17 cellular contexts compared by ENCODE assay signal in genomic region chrX:630007-630921, GRCh38. TPM values are rescaled to one million over a fixed set of nuclear protein-coding genes. Genes with fewer than 3 reads are reported as not detected.
DNase-seq lines count a peak whose midpoint lies in the region; ATAC-seq and TF ChIP-seq lines count a peak whose summit lies in the region.
"Had no signal": no experiment of that assay in that cellular context is flagged by ENCODE, and none has a peak within 500 bp of the region (broad histone marks: within the 10 kb centered on the region; RNA-seq: fewer than 3 reads in every experiment).

SHOX (plus strand) TSS chrX:630791; CDS start chrX:630898, 107 bp downstream.

- no peak for TF ChIP-seq POLR2A in sigmoid colon (IDR thresholded peaks at IDR 0.05)

- TF ChIP-seq EP300 in sigmoid colon (IDR thresholded peaks at IDR 0.05): no peak

- H3K9ac ChIP-seq in iPS-15b (ENCODE audit: low read depth, low read length): no peak within 1 kb of the TSS

- H3K36me3 Mint-ChIP-seq in activated CD4-positive, alpha-beta T cell treated with anti-CD3 and anti-CD28 coated beads, Interleukin-2, amount 10 ng/mL, durations not matched to agents 7 days and 5 days (ENCODE audit: low read depth): no peaks in the 10 kb centered on the region
- H3K36me3 Mint-ChIP-seq in WTC11: peaks cover 17% of the 10 kb centered on the region

- H3K27ac Mint-ChIP-seq in activated CD4-positive, alpha-beta T cell treated with anti-CD3 and anti-CD28 coated beads, Interleukin-2, amount 10 ng/mL, durations not matched to agents 7 days and 5 days: peak within 1 kb of the TSS; percentile 50
- H3K27ac Mint-ChIP-seq in WTC11: no peak within 1 kb of the TSS
- H3K27ac Mint-ChIP-seq: CD4-positive, alpha-beta T cell had no signal

- 5 to 21% methylated on average over 93 of the region's 93 CpGs for WGBS in sigmoid colon, 2 donors

- no peak for TF ChIP-seq CTCF in WTC11 (IDR thresholded peaks at IDR 0.05)
- no peak for TF ChIP-seq CTCF in sigmoid colon (IDR thresholded peaks at IDR 0.05)

- CTCF ChIA-PET in activated CD4-positive, alpha-beta T cell treated with anti-CD3 and anti-CD28 coated beads, Interleukin-2, amount 10 ng/mL, durations not matched to agents 7 days and 5 days (lab: Charles Lee): no interaction called here
- CTCF ChIA-PET in WTC11 (lab: Charles Lee): no interaction called here

- H3K27me3 ChIP-seq in iPS-15b (ENCODE audit: control insufficient read depth, insufficient read depth, low read length) (peaks cover 95% of the 10 kb centered on the region), sigmoid colon (peaks cover 17 to 73% (median 61%) of the 10 kb centered on the region in 3 donors)

- H3K36me3 ChIP-seq in iPS-15b (ENCODE audit: control insufficient read depth, insufficient read depth, low read length): no peaks in the 10 kb centered on the region
- H3K36me3 ChIP-seq in sigmoid colon: no peaks in the 10 kb centered on the region

- H3K27ac ChIP-seq in sigmoid colon: no peak within 1 kb of the TSS
- H3K27ac ChIP-seq: PC-9, psoas muscle had no signal

- H3K4me3 ChIP-seq in iPS-15b (ENCODE audit: low read depth, low read length) (peak within 1 kb of the TSS; percentile 43), sigmoid colon (no peak within 1 kb of the TSS)
- H3K4me3 ChIP-seq: PC-9, psoas muscle had no signal

- DNase-seq in activated CD4-positive, alpha-beta T cell treated with anti-CD3 and anti-CD28 coated beads, Interleukin-2, amount 10 ng/mL, durations not matched to agents 7 days and 5 days: no peak
- DNase-seq in activated CD4-positive, alpha-beta T cell treated with anti-CD3 and anti-CD28 coated beads for 1 hour: no peak
- DNase-seq in WTC11 (ENCODE audit: low spot score) (peak; percentile 46), sigmoid colon (peak; percentile 43), H4 (ENCODE audit: low spot score) (no peak)
- DNase-seq: CD4-positive, alpha-beta T cell; PC-9; substantia nigra had no signal

- H3K4me3 Mint-ChIP-seq in activated CD4-positive, alpha-beta T cell treated with anti-CD3 and anti-CD28 coated beads, Interleukin-2, amount 10 ng/mL, durations not matched to agents 7 days and 5 days: peak within 1 kb of the TSS; percentile 38
- H3K4me3 Mint-ChIP-seq in WTC11: peak within 1 kb of the TSS; percentile 70
- H3K4me3 Mint-ChIP-seq: CD4-positive, alpha-beta T cell; central memory CD8-positive, alpha-beta T cell had no signal

- no peaks in the 10 kb centered on the region for H3K9me3 Mint-ChIP-seq in activated CD4-positive, alpha-beta T cell treated with anti-CD3 and anti-CD28 coated beads, Interleukin-2, amount 10 ng/mL, durations not matched to agents 7 days and 5 days
- H3K9me3 Mint-ChIP-seq in WTC11: no peaks in the 10 kb centered on the region
- H3K9me3 Mint-ChIP-seq: CD4-positive, alpha-beta T cell had no signal

- ATAC-seq in WTC11: peak; percentile 5; the same call in 1 of the 2 replicates
- no peak for ATAC-seq in HG02840 (IDR thresholded peaks at IDR 0.05; ENCODE audit: low FRiP score, unreplicated experiment)
- ATAC-seq in GM18502 (IDR thresholded peaks at IDR 0.05; ENCODE audit: poor library complexity, unreplicated experiment): no peak
- ATAC-seq: psoas muscle, SK-N-SH treated with all-trans-retinoic acid at 6 μM for 48 hours had no signal

- peaks cover 3% of the 10 kb centered on the region for H3K4me1 ChIP-seq in iPS-15b (ENCODE audit: control insufficient read depth, insufficient read depth, low read length)
- no peaks in the 10 kb centered on the region for H3K4me1 ChIP-seq in sigmoid colon
- H3K4me1 ChIP-seq: psoas muscle had no signal

- intact Hi-C loops in sigmoid colon (cut with DNase I): no loop called here

- peaks cover 71% of the 10 kb centered on the region for H3K27me3 Mint-ChIP-seq in activated CD4-positive, alpha-beta T cell treated with anti-CD3 and anti-CD28 coated beads, Interleukin-2, amount 10 ng/mL, durations not matched to agents 7 days and 5 days
- peaks cover 100% of the 10 kb centered on the region for H3K27me3 Mint-ChIP-seq in WTC11 (ENCODE audit: low read depth)

- no peaks in the 10 kb centered on the region for H3K9me3 ChIP-seq in iPS-15b (ENCODE audit: control insufficient read depth, insufficient read depth, low read length)
- H3K9me3 ChIP-seq in sigmoid colon: no peaks in the 10 kb centered on the region
- H3K9me3 ChIP-seq: psoas muscle had no signal

- POLR2A ChIA-PET in activated CD4-positive, alpha-beta T cell treated with anti-CD3 and anti-CD28 coated beads, Interleukin-2, amount 10 ng/mL, durations not matched to agents 7 days and 5 days (lab: Charles Lee): no interaction called here
- POLR2A ChIA-PET in WTC11 (lab: Charles Lee): no interaction called here

- H3K4me1 Mint-ChIP-seq in activated CD4-positive, alpha-beta T cell treated with anti-CD3 and anti-CD28 coated beads, Interleukin-2, amount 10 ng/mL, durations not matched to agents 7 days and 5 days: peaks cover 2% of the 10 kb centered on the region
- H3K4me1 Mint-ChIP-seq in WTC11: peaks cover 66% of the 10 kb centered on the region

TF ChIP-seq in WTC11, 78 proteins besides CTCF, POLR2A, EP300 and RAD21:
- TF ChIP-seq, protein P1, sequence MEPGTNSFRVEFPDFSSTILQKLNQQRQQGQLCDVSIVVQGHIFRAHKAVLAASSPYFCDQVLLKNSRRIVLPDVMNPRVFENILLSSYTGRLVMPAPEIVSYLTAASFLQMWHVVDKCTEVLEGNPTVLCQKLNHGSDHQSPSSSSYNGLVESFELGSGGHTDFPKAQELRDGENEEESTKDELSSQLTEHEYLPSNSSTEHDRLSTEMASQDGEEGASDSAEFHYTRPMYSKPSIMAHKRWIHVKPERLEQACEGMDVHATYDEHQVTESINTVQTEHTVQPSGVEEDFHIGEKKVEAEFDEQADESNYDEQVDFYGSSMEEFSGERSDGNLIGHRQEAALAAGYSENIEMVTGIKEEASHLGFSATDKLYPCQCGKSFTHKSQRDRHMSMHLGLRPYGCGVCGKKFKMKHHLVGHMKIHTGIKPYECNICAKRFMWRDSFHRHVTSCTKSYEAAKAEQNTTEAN (CRISPR knock-in tag; IDR thresholded peaks at IDR 0.05): no peak
- no peak for TF ChIP-seq SMAD4 (CRISPR knock-in tag; IDR thresholded peaks at IDR 0.05)
- TF ChIP-seq FOXP1 (CRISPR knock-in tag; IDR thresholded peaks at IDR 0.05; ENCODE audit: borderline replicate concordance): no peak
- no peak for TF ChIP-seq RELA (CRISPR knock-in tag; IDR thresholded peaks at IDR 0.05; ENCODE audit: borderline replicate concordance)
- no peak for TF ChIP-seq TCF7 (CRISPR knock-in tag; IDR thresholded peaks at IDR 0.05; ENCODE audit: low read depth)
- no peak for TF ChIP-seq RORB (CRISPR knock-in tag; IDR thresholded peaks at IDR 0.05)
- no peak for TF ChIP-seq JUN (CRISPR knock-in tag; IDR thresholded peaks at IDR 0.05)
- TF ChIP-seq, protein P2, sequence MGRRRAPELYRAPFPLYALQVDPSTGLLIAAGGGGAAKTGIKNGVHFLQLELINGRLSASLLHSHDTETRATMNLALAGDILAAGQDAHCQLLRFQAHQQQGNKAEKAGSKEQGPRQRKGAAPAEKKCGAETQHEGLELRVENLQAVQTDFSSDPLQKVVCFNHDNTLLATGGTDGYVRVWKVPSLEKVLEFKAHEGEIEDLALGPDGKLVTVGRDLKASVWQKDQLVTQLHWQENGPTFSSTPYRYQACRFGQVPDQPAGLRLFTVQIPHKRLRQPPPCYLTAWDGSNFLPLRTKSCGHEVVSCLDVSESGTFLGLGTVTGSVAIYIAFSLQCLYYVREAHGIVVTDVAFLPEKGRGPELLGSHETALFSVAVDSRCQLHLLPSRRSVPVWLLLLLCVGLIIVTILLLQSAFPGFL (CRISPR knock-in tag; IDR thresholded peaks at IDR 0.05; ENCODE audit: borderline replicate concordance): no peak
- TF ChIP-seq, protein P3, sequence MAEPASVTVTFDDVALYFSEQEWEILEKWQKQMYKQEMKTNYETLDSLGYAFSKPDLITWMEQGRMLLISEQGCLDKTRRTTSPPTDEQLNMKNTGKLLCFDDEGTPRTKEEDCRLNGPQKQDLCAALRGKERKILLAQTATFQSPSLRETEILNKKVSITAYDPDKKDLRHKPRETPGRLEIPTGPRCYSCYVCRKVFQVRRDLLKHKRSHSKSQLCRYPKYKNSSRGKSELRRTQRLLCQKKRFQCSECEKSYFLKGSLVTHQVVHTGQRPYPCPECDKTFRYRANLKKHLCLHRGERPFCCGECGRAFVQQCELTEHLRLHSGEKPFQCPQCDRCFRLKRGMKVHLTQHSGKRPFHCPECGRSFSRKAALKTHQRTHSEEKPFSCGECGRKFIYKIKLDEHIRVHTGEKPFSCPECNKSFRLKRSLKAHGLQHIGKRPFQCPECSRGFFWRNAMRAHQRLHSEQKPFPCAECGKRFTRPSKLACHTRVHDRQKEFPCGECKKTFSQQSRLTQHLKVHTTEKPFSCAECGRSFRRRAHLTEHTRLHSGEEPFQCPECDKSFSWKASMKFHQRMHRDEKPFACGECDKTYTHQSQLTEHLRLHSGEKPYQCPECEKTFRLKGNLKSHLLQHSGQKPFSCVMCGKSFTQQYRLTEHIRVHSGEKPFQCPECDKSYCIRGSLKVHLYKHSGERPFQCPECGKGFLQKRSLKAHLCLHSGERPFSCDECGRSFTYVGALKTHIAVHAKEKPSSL (CRISPR knock-in tag; conservative IDR thresholded peaks at IDR 0.05): no peak
- no peak for TF ChIP-seq GABPB1 (CRISPR knock-in tag; IDR thresholded peaks at IDR 0.05)

RNA-seq across cellular contexts. Expression of gene SHOX, which starts in this region (rescaled TPM):
- not detected for total RNA-seq in activated CD4-positive, alpha-beta T cell treated with anti-CD3 and anti-CD28 coated beads, Interleukin-2, amount 10 ng/mL, durations not matched to agents 7 days and 5 days
- total RNA-seq in WTC11 (2021): 0.09 to 0.14 TPM in 2 of 3 replicates, not detected in the other
- total RNA-seq in sigmoid colon: under 1 TPM in 1 of 4 donors, not detected in 3; 0.41 TPM
- under 1 TPM; 0.06 to 0.60 (median 0.23) TPM for polyA plus RNA-seq in sigmoid colon
- total RNA-seq in H4 (2014; rRNA removed; shearing (Covaris generic)): 0.08 TPM in 1 of 2 replicates, not detected in the other
- total RNA-seq: CD4-positive, alpha-beta T cell; Daoy; kidney epithelial cell; NCI-H460; PC-9; psoas muscle had no signal

Comparison
In these comparisons a context has a peak if more than half of its experiments do, and no peak if none do; other contexts are left out.
1. Peak in DNase-seq and ATAC-seq in WTC11; RNA of the gene not detected or under 1 TPM.
2. Peak in DNase-seq in sigmoid colon; RNA of the gene not detected or under 1 TPM.